ENCODE assay signal across 20 cellular contexts in genomic region chr1:208119225-208119606, GRCh38.
"Had no signal": no experiment of that assay in that cellular context is flagged by ENCODE, and none has a peak within 500 bp of the region (broad histone marks: within the 10 kb centered on the region; RNA-seq: fewer than 3 reads in every experiment).

No MANE protein-coding gene starts in this region.

- H3K27ac ChIP-seq: gastrocnemius medialis, heart left ventricle, right atrium auricular region, suprapubic skin, transverse colon, uterus had no signal

- H3K27me3 ChIP-seq: gastrocnemius medialis, heart left ventricle, right atrium auricular region, suprapubic skin, transverse colon, uterus had no signal

- H3K4me3 ChIP-seq: gastrocnemius medialis, heart left ventricle, right atrium auricular region, suprapubic skin, transverse colon, uterus had no signal

- ATAC-seq: activated CD4-positive, CD25-positive, alpha-beta regulatory T cell treated with anti-CD3 and anti-CD28 coated beads, Interleukin-2, amount 50 U/mL, for 24 hours had no signal

- DNase-seq: activated CD8-positive, alpha-beta memory T cell treated with anti-CD3 and anti-CD28 coated beads for 24 hours; activated CD8-positive, alpha-beta memory T cell treated with anti-CD3 and anti-CD28 coated beads, Interleukin-2, amount 50 U/mL, for 48 hours; activated effector memory CD4-positive, alpha-beta T cell treated with Interleukin-2 at 50 U/mL for 16 hours; activated naive CD4-positive, alpha-beta T cell treated with anti-CD3 and anti-CD28 coated beads, Interleukin-2, amount 50 U/mL, for 16 hours; activated T-cell treated with anti-CD3 and anti-CD28 coated beads, Interleukin-2, amount 50 U/mL, for 48 hours; aorta; cortex of kidney; effector CD4-positive, alpha-beta T cell; gastrocnemius medialis; heart left ventricle; immature natural killer cell; midbrain; occipital lobe; SW 1271; T-helper 2 cell; uterus had no signal

- H3K36me3 ChIP-seq: gastrocnemius medialis, heart left ventricle, right atrium auricular region, suprapubic skin, transverse colon, uterus had no signal

- H3K9me3 ChIP-seq: gastrocnemius medialis, heart left ventricle, right atrium auricular region, suprapubic skin, transverse colon, uterus had no signal

- H3K4me1 ChIP-seq: suprapubic skin, uterus had no signal
